In genomic region chr12:3446235-3446634, GRCh38 we compare ENCODE assay signal across 27 cellular contexts. TPM values are rescaled to one million over a fixed set of nuclear protein-coding genes. Genes with fewer than 3 reads are reported as not detected.
DNase-seq lines count a peak whose midpoint lies in the region; ATAC-seq and TF ChIP-seq lines count a peak whose summit lies in the region.
"Had no signal": no experiment of that assay in that cellular context is flagged by ENCODE, and none has a peak within 500 bp of the region (broad histone marks: within the 10 kb centered on the region; RNA-seq: fewer than 3 reads in every experiment).

No MANE protein-coding gene starts in this region.

- H3K27ac ChIP-seq in RWPE2 (ENCODE audit: poor library complexity, severe bottlenecking) (no peak overlapping the region), esophagus squamous epithelium (no peak overlapping the region)
- H3K27ac ChIP-seq: SK-N-MC had no signal

- H3K4me1 ChIP-seq in RWPE2 (ENCODE audit: insufficient read depth, poor library complexity, severe bottlenecking) (no peaks in the 10 kb centered on the region), esophagus squamous epithelium (no peaks in the 10 kb centered on the region)
- H3K4me1 ChIP-seq: HAP-1 had no signal

- H3K36me3 ChIP-seq in RWPE2 (ENCODE audit: low read depth) (no peaks in the 10 kb centered on the region), esophagus squamous epithelium (no peaks in the 10 kb centered on the region)
- H3K36me3 ChIP-seq: HAP-1 had no signal

- H3K27me3 Mint-ChIP-seq in activated CD4-positive, alpha-beta memory T cell treated with anti-CD3 and anti-CD28 coated beads, Interleukin-2, amount 10 ng/mL, durations not matched to agents 7 days and 5 days: peaks cover 19% of the 10 kb centered on the region

- 45 to 58% methylated on average over 6 to 7 of the region's 7 CpGs for WGBS in esophagus squamous epithelium, 2 donors

- no peaks in the 10 kb centered on the region for H3K9me3 ChIP-seq in RWPE2 (ENCODE audit: severe bottlenecking)
- no peaks in the 10 kb centered on the region for H3K9me3 ChIP-seq in esophagus squamous epithelium
- H3K9me3 ChIP-seq: HAP-1 had no signal

- POLR2A ChIA-PET in activated CD4-positive, alpha-beta memory T cell treated with anti-CD3 and anti-CD28 coated beads, Interleukin-2, amount 10 ng/mL, durations not matched to agents 7 days and 5 days (lab: Charles Lee): no interaction called here

- no peaks in the 10 kb centered on the region for H3K36me3 Mint-ChIP-seq in stimulated activated effector memory CD8-positive, alpha-beta T cell treated with anti-CD3 and anti-CD28 coated beads, Interleukin-12 subunit alpha, Interleukin-12 subunit beta, amount 100 ng/mL, for 72 hours
- no peaks in the 10 kb centered on the region for H3K36me3 Mint-ChIP-seq in activated CD4-positive, alpha-beta memory T cell treated with anti-CD3 and anti-CD28 coated beads, Interleukin-2, amount 10 ng/mL, durations not matched to agents 7 days and 5 days (ENCODE audit: low read depth)

- DNase-seq in NCI-H748 (lab: John Stamatoyannopoulos, UW; ENCODE audit: unreplicated experiment): peak; percentile 3
- no peak for DNase-seq in NCI-H748 treated with DMSO at 0.1 percent for 48 hours (lab: John Stamatoyannopoulos, UW)
- peak; percentile 55 for DNase-seq in NCI-H345 (lab: John Stamatoyannopoulos, UW)
- DNase-seq in RWPE2 (ENCODE audit: low spot score): peak; percentile 34
- DNase-seq in stimulated activated effector memory CD8-positive, alpha-beta T cell treated with anti-CD3 and anti-CD28 coated beads, Interleukin-12 subunit alpha, Interleukin-12 subunit beta, amount 100 ng/mL, for 72 hours (ENCODE audit: low spot score in 2 of 2): no peak
- no peak for DNase-seq in GM13976 (ENCODE audit: low spot score)
- no peak for DNase-seq in activated CD4-positive, alpha-beta memory T cell treated with anti-CD3 and anti-CD28 coated beads, Interleukin-2, amount 10 ng/mL, durations not matched to agents 7 days and 5 days
- no peak for DNase-seq in esophagus squamous epithelium (lab: John Stamatoyannopoulos, UW)
- DNase-seq: DMS153, HFFc6, Kasumi-1, MV-4-11, NCI-H1105, NCI-H1694 treated with DMSO at 0.1 percent for 48 hours, NCI-H2171 treated with DMSO at 0.1 percent for 48 hours, NCI-H446, NCI-H526 treated with DMSO at 0.1 percent for 48 hours, RPMI8226, SIG-M5, SW 1271 had no signal

- no peak overlapping the region for H3K4me3 Mint-ChIP-seq in stimulated activated effector memory CD8-positive, alpha-beta T cell treated with anti-CD3 and anti-CD28 coated beads, Interleukin-12 subunit alpha, Interleukin-12 subunit beta, amount 100 ng/mL, for 72 hours
- no peak overlapping the region for H3K4me3 Mint-ChIP-seq in activated CD4-positive, alpha-beta memory T cell treated with anti-CD3 and anti-CD28 coated beads, Interleukin-2, amount 10 ng/mL, durations not matched to agents 7 days and 5 days
- H3K4me3 Mint-ChIP-seq: GM23338; HFFc6; T-helper 1 cell treated with Interleukin-12 subunit alpha and Interleukin-12 subunit beta and Interleukin-4 antibody, amounts not matched to agents 30 μg/mL and 1 μg/mL, for 36 hours had no signal

- H3K4me3 ChIP-seq in RWPE2 (ENCODE audit: severe bottlenecking) (no peak overlapping the region), esophagus squamous epithelium (no peak overlapping the region)
- H3K4me3 ChIP-seq: GM23338, HAP-1, K562, SK-N-MC had no signal

- no peak overlapping the region for H3K27ac Mint-ChIP-seq in stimulated activated effector memory CD8-positive, alpha-beta T cell treated with anti-CD3 and anti-CD28 coated beads, Interleukin-12 subunit alpha, Interleukin-12 subunit beta, amount 100 ng/mL, for 72 hours
- H3K27ac Mint-ChIP-seq in activated CD4-positive, alpha-beta memory T cell treated with anti-CD3 and anti-CD28 coated beads, Interleukin-2, amount 10 ng/mL, durations not matched to agents 7 days and 5 days: no peak overlapping the region
- H3K27ac Mint-ChIP-seq: GM23338; HFFc6; T-helper 1 cell treated with Interleukin-12 subunit alpha and Interleukin-12 subunit beta and Interleukin-4 antibody, amounts not matched to agents 30 μg/mL and 1 μg/mL, for 36 hours had no signal

- no peak for TF ChIP-seq POLR2A in esophagus squamous epithelium (IDR thresholded peaks at IDR 0.05)

- no peaks in the 10 kb centered on the region for H3K9me3 Mint-ChIP-seq in stimulated activated effector memory CD8-positive, alpha-beta T cell treated with anti-CD3 and anti-CD28 coated beads, Interleukin-12 subunit alpha, Interleukin-12 subunit beta, amount 100 ng/mL, for 72 hours
- no peaks in the 10 kb centered on the region for H3K9me3 Mint-ChIP-seq in activated CD4-positive, alpha-beta memory T cell treated with anti-CD3 and anti-CD28 coated beads, Interleukin-2, amount 10 ng/mL, durations not matched to agents 7 days and 5 days
- H3K9me3 Mint-ChIP-seq: GM23338; HFFc6; T-helper 1 cell treated with Interleukin-12 subunit alpha and Interleukin-12 subunit beta and Interleukin-4 antibody, amounts not matched to agents 30 μg/mL and 1 μg/mL, for 36 hours had no signal

- intact Hi-C loops in esophagus squamous epithelium (cut with DNase I): no loop called here

- TF ChIP-seq CTCF in RWPE2 (IDR thresholded peaks at IDR 0.05; ENCODE audit: poor library complexity, severe bottlenecking) (no peak), GM13976 (IDR thresholded peaks at IDR 0.05; ENCODE audit: borderline replicate concordance, control extremely low read depth, extremely low read depth, insufficient read depth, missing control alignments) (no peak), esophagus squamous epithelium (IDR thresholded peaks at IDR 0.05) (no peak)

- no peaks in the 10 kb centered on the region for H3K4me1 Mint-ChIP-seq in stimulated activated effector memory CD8-positive, alpha-beta T cell treated with anti-CD3 and anti-CD28 coated beads, Interleukin-12 subunit alpha, Interleukin-12 subunit beta, amount 100 ng/mL, for 72 hours
- H3K4me1 Mint-ChIP-seq in activated CD4-positive, alpha-beta memory T cell treated with anti-CD3 and anti-CD28 coated beads, Interleukin-2, amount 10 ng/mL, durations not matched to agents 7 days and 5 days: no peaks in the 10 kb centered on the region

- CTCF ChIA-PET in activated CD4-positive, alpha-beta memory T cell treated with anti-CD3 and anti-CD28 coated beads, Interleukin-2, amount 10 ng/mL, durations not matched to agents 7 days and 5 days (lab: Charles Lee): no interaction called here

- no peaks in the 10 kb centered on the region for H3K27me3 ChIP-seq in RWPE2 (ENCODE audit: insufficient read depth, poor library complexity, severe bottlenecking)
- H3K27me3 ChIP-seq in esophagus squamous epithelium: peaks cover 0 to 27% (median 0%) of the 10 kb centered on the region in 4 donors

- ATAC-seq in RWPE2 (ENCODE audit: low read depth): no peak
- peak; percentile 31 for ATAC-seq in stimulated activated effector memory CD8-positive, alpha-beta T cell treated with anti-CD3 and anti-CD28 coated beads, Interleukin-12 subunit alpha, Interleukin-12 subunit beta, amount 100 ng/mL, for 72 hours
- ATAC-seq: GM23338, K562 had no signal

- in situ Hi-C loops in GM13976 (cut with MboI; ENCODE audit: low sequenced_read_pairs, unreplicated experiment): no loop called here

RNA-seq across cellular contexts. Expression of gene PRMT8, which starts 44.8 kb away (rescaled TPM):
- total RNA-seq in activated CD4-positive, alpha-beta memory T cell treated with anti-CD3 and anti-CD28 coated beads, Interleukin-2, amount 10 ng/mL, durations not matched to agents 7 days and 5 days: not detected
- not detected for total RNA-seq in esophagus squamous epithelium
- total RNA-seq: A172, HFFc6, K562, M059J had no signal

Comparison
In these comparisons a context has a peak if more than half of its experiments do, and no peak if none do; other contexts are left out.
1. DNase-seq: peak in NCI-H748 (single experiment), NCI-H345 (single experiment) and RWPE2 (single experiment); none in NCI-H748 treated with DMSO at 0.1 percent for 48 hours (single experiment), stimulated activated effector memory CD8-positive, alpha-beta T cell treated with anti-CD3 and anti-CD28 coated beads, Interleukin-12 subunit alpha, Interleukin-12 subunit beta, amount 100 ng/mL, for 72 hours (0 of 2), GM13976 (single experiment), activated CD4-positive, alpha-beta memory T cell treated with anti-CD3 and anti-CD28 coated beads, Interleukin-2, amount 10 ng/mL, durations not matched to agents 7 days and 5 days (single experiment) and esophagus squamous epithelium (single experiment).